Comparison of ENCODE assay signal across 22 cellular contexts in the genomic region with DNA sequence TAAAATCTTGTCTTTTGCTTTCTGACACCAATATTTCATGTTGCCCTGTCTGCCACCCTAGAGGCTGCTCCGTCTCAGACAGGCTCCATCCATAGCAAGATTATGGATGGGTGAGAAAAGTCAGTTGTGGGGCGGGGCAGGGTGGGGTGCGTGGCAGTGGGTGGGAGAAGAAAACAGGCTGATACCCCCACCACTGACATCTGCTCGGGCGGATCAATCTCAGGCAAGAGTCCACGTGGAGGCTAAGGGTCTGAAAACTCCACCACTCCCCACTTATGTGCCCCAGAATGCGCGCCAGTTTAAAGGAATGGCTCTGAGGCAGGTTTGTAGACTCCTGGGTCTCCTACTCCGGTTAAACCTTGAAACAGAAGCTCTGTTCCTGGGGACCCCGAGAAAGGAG.
"Had no signal": no experiment of that assay in that cellular context is flagged by ENCODE, and none has a peak within 500 bp of the region (broad histone marks: within the 10 kb centered on the region; RNA-seq: fewer than 3 reads in every experiment).

No MANE protein-coding gene starts in this region.

- H3K27ac ChIP-seq: SJSA1, SK-N-MC had no signal

- H3K9me3 ChIP-seq: MG63, SJSA1 had no signal

- DNase-seq: Karpas-422, KG1, MG63, NCI-H1092, NCI-H1105 treated with DMSO at 0.1 percent for 48 hours, NCI-H1417 treated with DMSO at 0.1 percent for 48 hours, NCI-H146, NCI-H1694 treated with DMSO at 0.1 percent for 48 hours, NCI-H2029, NCI-H2081 treated with DMSO at 0.1 percent for 48 hours, NCI-H2171, NCI-H226, NCI-H446, NCI-H510A, NCI-H524 treated with DMSO at 0.1 percent for 48 hours, NCI-H69, NCI-H774, Right ventricle myocardium superior, RPMI8226, SIG-M5 had no signal

- H3K27me3 ChIP-seq: MG63, SJSA1 had no signal

- H3K36me3 ChIP-seq: SJSA1 had no signal

- H3K4me3 ChIP-seq: MG63, SJSA1, SK-N-MC had no signal
